16 cellular contexts compared by ENCODE assay signal in the genomic region with DNA sequence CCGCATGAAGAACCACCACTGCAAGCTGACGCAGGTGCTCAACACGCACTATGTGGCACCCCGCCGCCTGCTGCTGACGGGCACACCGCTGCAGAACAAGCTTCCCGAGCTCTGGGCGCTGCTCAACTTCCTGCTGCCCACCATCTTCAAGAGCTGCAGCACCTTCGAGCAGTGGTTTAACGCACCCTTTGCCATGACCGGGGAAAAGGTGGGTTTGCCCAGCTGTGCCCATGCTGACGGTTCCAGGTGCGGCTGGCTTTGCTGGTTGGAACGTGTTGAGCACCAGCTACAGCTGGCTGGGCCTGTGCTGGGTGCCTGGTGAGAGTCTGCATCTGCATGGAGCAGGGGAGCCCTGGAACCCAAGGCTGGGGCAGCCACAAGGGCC.
DNase-seq lines count a peak whose midpoint lies in the region; ATAC-seq, FAIRE-seq and TF ChIP-seq lines count a peak whose summit lies in the region.
"Had no signal": no experiment of that assay in that cellular context is flagged by ENCODE, and none has a peak within 500 bp of the region (broad histone marks: within the 10 kb centered on the region; RNA-seq: fewer than 3 reads in every experiment).

No MANE protein-coding gene starts in this region.

- H3K4me1 ChIP-seq in right cardiac atrium (ENCODE audit: control insufficient read depth, insufficient read depth, low read length) (no peaks in the 10 kb centered on the region), right atrium auricular region (peaks cover 0 to 8% of the 10 kb centered on the region in 2 donors), K562 (replicated peaks in 1 of 2; ENCODE audit: control insufficient read depth in 2 of 2, insufficient read depth in 2 of 2, low read length in 2 of 2) (peaks cover 0 to 11% of the 10 kb centered on the region in 2 experiments; a peak in 1 of 5 replicates)

- H3K9me3 ChIP-seq in right cardiac atrium (ENCODE audit: control insufficient read depth, low read length) (no peaks in the 10 kb centered on the region), right atrium auricular region (no peaks in the 10 kb centered on the region), K562 (replicated peaks; ENCODE audit: control insufficient read depth, insufficient read depth, low read depth, low read length) (no peaks in the 10 kb centered on the region)
- H3K9me3 ChIP-seq: Caco-2 had no signal

- H3K27me3 ChIP-seq in right cardiac atrium (ENCODE audit: control insufficient read depth, insufficient read depth) = no peaks in the 10 kb centered on the region
- no peaks in the 10 kb centered on the region for H3K27me3 ChIP-seq in right atrium auricular region
- no peaks in the 10 kb centered on the region for H3K27me3 ChIP-seq in K562 (ENCODE audit: control insufficient read depth in 2 of 2, insufficient read depth in 2 of 2, low read length in 2 of 2)

- DNase-seq in right cardiac atrium (peak in 2 of 3 donors; percentile 22 to 41), right atrium auricular region (ENCODE audit: low spot score) (no peak), K562 (ENCODE audit: extremely low read depth in 1 of 4, low spot score in 3 of 4) (no peak), GF-D8 (lab: John Stamatoyannopoulos, UW) (no peak)
- DNase-seq in Jurkat, Clone E6-1 (ENCODE audit: low read depth, low spot score) = peak; percentile 95
- DNase-seq: 8988T; Caco-2; CD4-positive, alpha-beta T cell; GOT3; HFFc6 had no signal

- no peak overlapping the region for H3K4me2 ChIP-seq in K562 (ENCODE audit: insufficient read depth, low read length)

- H3K79me2 ChIP-seq in K562 (ENCODE audit: control insufficient read depth, insufficient read depth, low read length) = no peaks in the 10 kb centered on the region

- H3K9me1 ChIP-seq in K562 (ENCODE audit: control insufficient read depth, insufficient read depth, low read length) = no peaks in the 10 kb centered on the region

- TF ChIP-seq POLR2A in K562 (conservative IDR thresholded peaks at IDR 0.05) = no peak

- whole genome bisulfite sequencing in right cardiac atrium = 97% methylated on average over 15 of the region's 15 CpGs
- WGBS in K562 (ENCODE audit: insufficient coverage, low coverage, missing lambda C conversion rate) = 97% methylated on average over 9 of the region's 15 CpGs

- ATAC-seq in right cardiac atrium (no peak), K562 (no peak), HG03095 (IDR thresholded peaks at IDR 0.05; ENCODE audit: unreplicated experiment) (no peak), GM19395 (IDR thresholded peaks at IDR 0.05; ENCODE audit: unreplicated experiment) (no peak)
- ATAC-seq: HCT116 had no signal

- CTCF ChIA-PET in K562 (lab: Yijun Ruan, JAX; ENCODE audit: low intra/inter-chr PET ratio) = no interaction called here

- TF ChIP-seq CTCF in right atrium auricular region (IDR thresholded peaks at IDR 0.05) (no peak), K562 (IDR thresholded peaks at IDR 0.05 in 2 of 3, conservative IDR thresholded peaks at IDR 0.05 in 1 of 3; ENCODE audit: insufficient read depth in 2 of 3, low read depth in 1 of 3, low read length in 3 of 3) (no peak)

- FAIRE-seq in K562 (lab: Jason Lieb, UNC) = no peak
- FAIRE-seq: D721Med, G401.6 had no signal

- H4K20me1 ChIP-seq in K562 (replicated peaks; ENCODE audit: control insufficient read depth, insufficient read depth, low read length) = no peaks in the 10 kb centered on the region

- intact Hi-C loops in right cardiac atrium (cut with DNase I) = no loop called here
- intact Hi-C loops in K562 (cut with micrococcal nuclease) = no loop called here

- no peak overlapping the region for H2AFZ ChIP-seq in K562 (ENCODE audit: low read depth, low read length)

- H3K4me3 ChIP-seq in right cardiac atrium (ENCODE audit: low read length) (no peak overlapping the region), right atrium auricular region (no peak overlapping the region), K562 (no peak overlapping the region)
- H3K4me3 ChIP-seq in Jurkat, Clone E6-1 (ENCODE audit: low read length) = peak overlapping the region; percentile 5; the same call in 1 of the 2 replicates

- in situ Hi-C loops in K562 (cut with MboI) = no loop called here

- H3K27ac ChIP-seq in right cardiac atrium (ENCODE audit: low read length) = no peak overlapping the region
- H3K27ac ChIP-seq in right atrium auricular region = no peak overlapping the region
- no peak overlapping the region for H3K27ac ChIP-seq in K562 (ENCODE audit: extremely low read depth, low read depth, low read length)
- H3K27ac ChIP-seq: C4-2B had no signal

- TF ChIP-seq RAD21 in K562 (CRISPR knock-in tag; conservative IDR thresholded peaks at IDR 0.05 in 1 of 2, IDR thresholded peaks at IDR 0.05 in 1 of 2) = no peak

- POLR2A ChIA-PET in K562 (lab: Yijun Ruan, JAX) = interaction anchor here (0.8 to 2.1 kb wide), 2 partner anchors 9 to 85 kb away, joined by 4 to 5 read pairs; no protein-coding TSS in a partner anchor

- BruUV-seq in K562 (replicated peaks; lab: Mats Ljungman, UMichigan) = no TSS peak

- no peak for TF ChIP-seq EP300 in K562 (IDR thresholded peaks at IDR 0.05; ENCODE audit: low read length)

- peaks cover 79% of the 10 kb centered on the region for H3K36me3 ChIP-seq in right atrium auricular region
- peaks cover 98% of the 10 kb centered on the region for H3K36me3 ChIP-seq in K562 (ENCODE audit: control insufficient read depth, insufficient read depth, low read length)

- H3K9ac ChIP-seq in K562 (ENCODE audit: insufficient read depth in 1 of 2, low read depth in 2 of 2, low read length in 2 of 2) = no peak overlapping the region; a peak in 1 of 4 replicates

TF ChIP-seq in K562, 482 proteins besides CTCF, POLR2A, EP300 and RAD21:
- TF ChIP-seq ZC3H4 (CRISPR knock-in tag; IDR thresholded peaks at IDR 0.05; ENCODE audit: borderline replicate concordance) (no peak), POLR2G (IDR thresholded peaks at IDR 0.05; ENCODE audit: low read depth, low read length) (peak; percentile 52; the same call in 1 of the 2 replicates)

Comparison
In these comparisons a context has a peak if more than half of its experiments do, and no peak if none do; other contexts are left out.
1. DNase-seq: peak in right cardiac atrium (2 of 3) and Jurkat, Clone E6-1 (single experiment); none in right atrium auricular region (single experiment), K562 (0 of 4) and GF-D8 (single experiment).